In the genomic region with DNA sequence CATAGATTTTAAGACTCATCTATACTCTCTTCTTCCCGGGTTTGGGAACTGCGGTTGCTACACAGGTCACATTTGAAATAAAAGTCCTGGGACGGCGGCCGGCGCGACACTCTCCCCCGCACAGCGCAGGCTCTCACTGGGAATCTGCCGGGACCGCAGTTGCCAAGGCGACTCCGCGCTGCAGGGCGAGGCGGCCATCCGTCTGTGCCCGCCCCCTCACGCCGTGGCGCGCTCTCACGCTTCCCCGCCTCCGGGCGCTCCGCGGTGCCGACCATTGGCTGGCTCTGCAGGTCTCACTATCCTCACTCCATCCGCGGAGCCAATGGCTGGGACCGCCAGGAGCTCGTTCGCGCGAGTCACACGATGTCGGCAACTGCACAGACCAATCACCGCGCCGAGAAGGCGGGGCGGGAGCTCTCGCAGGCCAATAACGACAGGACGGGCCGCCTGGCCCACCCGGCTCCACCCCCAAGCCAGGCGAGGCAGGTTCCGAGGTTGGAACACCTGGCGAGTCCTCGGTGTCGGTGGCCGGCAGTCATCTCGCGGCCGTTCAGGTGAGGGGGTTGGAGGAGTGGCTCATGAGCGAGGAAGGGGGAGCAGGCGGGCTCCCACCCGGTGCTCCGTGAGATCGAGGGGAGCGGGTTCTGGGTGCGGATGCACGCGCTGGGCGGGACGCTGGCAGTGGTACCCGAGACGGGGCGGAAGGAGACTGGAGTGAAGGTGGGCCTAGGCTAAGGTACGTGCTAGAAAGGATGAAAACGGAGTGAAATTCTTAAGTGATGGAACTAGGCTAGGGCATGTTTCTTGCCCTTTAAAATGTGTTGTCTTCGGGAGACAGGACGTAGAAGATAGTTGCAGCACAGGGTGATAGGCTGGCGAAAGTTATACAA, we compare ENCODE assay signal across 8 cellular contexts. TPM values are rescaled to one million over a fixed set of nuclear protein-coding genes. Genes with fewer than 3 reads are reported as not detected.
A peak's percentile ranks its signal among the peaks of the same experiment; 100 is the strongest.
DNase-seq lines count a peak whose midpoint lies in the region; FAIRE-seq and TF ChIP-seq lines count a peak whose summit lies in the region.

Gene MSMO1, plus strand, starts transcription at position 459 of the 890 bp plus-strand sequence. CDS start 5,702 bp downstream, outside the sequence.

- no peak within 1 kb of the TSS for H4K8ac ChIP-seq in neuronal stem cell (ENCODE audit: low read depth, low read length)

- peaks cover 38% of the 10 kb centered on the region for H3K4me1 Mint-ChIP-seq in HFFc6 (ENCODE audit: low read depth)

- H3K36me3 Mint-ChIP-seq in HFFc6 (ENCODE audit: low read depth), result peaks cover 27% of the 10 kb centered on the region

- peaks cover 3 to 15% of the 10 kb centered on the region in 2 donors for H3K9me3 ChIP-seq in neuronal stem cell (replicated peaks in 1 of 2; ENCODE audit: control insufficient read depth in 2 of 2, insufficient read depth in 1 of 2, low read depth in 1 of 2, low read length in 2 of 2)

- H3K36me3 ChIP-seq in neuronal stem cell (replicated peaks in 1 of 2; ENCODE audit: control insufficient read depth in 2 of 2, insufficient read depth in 2 of 2, low read length in 2 of 2), result peaks cover 6 to 43% of the 10 kb centered on the region in 2 donors

- no peak within 1 kb of the TSS for H3K4me3 Mint-ChIP-seq in HFFc6

- DNase-seq in GM04504 (ENCODE audit: low read depth) (peak; percentile 98), HFFc6 (peak; percentile 100), NAMALWA (ENCODE audit: low spot score) (peak; percentile 99), SK-MEL-5 (ENCODE audit: low read depth, low spot score) (peak; percentile 99), frontal cortex (ENCODE audit: low spot score in 2 of 2) (peak; percentile 86 to 88), neuronal stem cell (ENCODE audit: low spot score) (peak; percentile 97)
- DNase-seq in activated naive CD4-positive, alpha-beta T cell treated with Interleukin-2 at 50 U/mL for 16 hours, result peak; percentile 99

- no peak within 1 kb of the TSS for H3K4ac ChIP-seq in neuronal stem cell (ENCODE audit: low read length)

- H3K4me2 ChIP-seq in neuronal stem cell (ENCODE audit: insufficient read depth, low read length, poor library complexity, severe bottlenecking), result peak within 1 kb of the TSS; percentile 58

- H3K23ac ChIP-seq in neuronal stem cell (ENCODE audit: low read depth, low read length, poor library complexity), result peak within 1 kb of the TSS; percentile 56

- no peaks in the 10 kb centered on the region for H3K79me1 ChIP-seq in neuronal stem cell (ENCODE audit: low read depth, low read length)

- H3K27ac Mint-ChIP-seq in HFFc6, result no peak within 1 kb of the TSS

- H3K14ac ChIP-seq in neuronal stem cell (ENCODE audit: low read length), result peak within 1 kb of the TSS; percentile 79

- H3K4me3 ChIP-seq in neuronal stem cell (ENCODE audit: low read length in 2 of 2), result peak within 1 kb of the TSS; percentile 77 to 99

- no peak within 1 kb of the TSS for H4K91ac ChIP-seq in neuronal stem cell (ENCODE audit: low read depth, low read length, poor library complexity)

- H2BK5ac ChIP-seq in neuronal stem cell (ENCODE audit: low read length), result peak within 1 kb of the TSS; percentile 95

- no peak within 1 kb of the TSS for H2BK15ac ChIP-seq in neuronal stem cell (ENCODE audit: low read length)

- H3K9ac ChIP-seq in neuronal stem cell (ENCODE audit: low read depth, low read length, poor library complexity), result peak within 1 kb of the TSS; percentile 88

- peaks cover 13% of the 10 kb centered on the region for H3K9me3 Mint-ChIP-seq in HFFc6

- peak within 1 kb of the TSS; percentile 27 for H2AK5ac ChIP-seq in neuronal stem cell (ENCODE audit: low read depth, low read length)

- H3K27ac ChIP-seq in neuronal stem cell (replicated peaks; ENCODE audit: low read length), result peak within 1 kb of the TSS; percentile 78

- H2BK12ac ChIP-seq in neuronal stem cell (ENCODE audit: low read length), result no peak within 1 kb of the TSS

- H2AFZ ChIP-seq in neuronal stem cell (ENCODE audit: low read length), result peak within 1 kb of the TSS; percentile 60

- H3K18ac ChIP-seq in neuronal stem cell (ENCODE audit: low read length), result peak within 1 kb of the TSS; percentile 97

- TF ChIP-seq CTCF in HFFc6 (IDR thresholded peaks at IDR 0.05), result no peak
- TF ChIP-seq CTCF in subcutaneous adipose tissue (IDR thresholded peaks at IDR 0.05; ENCODE audit: low read depth), result no peak

- no CpG with 5 or more reads among the region's 76 CpGs for WGBS in neuronal stem cell (ENCODE audit: extremely low coverage in 2 of 2, insufficient read length in 2 of 2, insufficient replicate concordance in 1 of 2), 2 donors

- H3K4me1 ChIP-seq in neuronal stem cell (ENCODE audit: control insufficient read depth in 2 of 2, insufficient read depth in 1 of 2, low read depth in 1 of 2, low read length in 2 of 2), result peaks cover 3 to 8% of the 10 kb centered on the region in 2 donors

- peak within 1 kb of the TSS; percentile 49 for H2BK120ac ChIP-seq in neuronal stem cell (ENCODE audit: low read depth, low read length)

- in situ Hi-C loops in SK-MEL-5 (cut with HindIII; ENCODE audit: low pct_unique_long_range_greater_than_20kb, low sequenced_read_pairs), result no loop called here

- no peaks in the 10 kb centered on the region for H3K27me3 Mint-ChIP-seq in HFFc6 (ENCODE audit: insufficient read depth)

- peaks cover 0 to 1% (median 0%) of the 10 kb centered on the region in 3 experiments for H3K27me3 ChIP-seq in neuronal stem cell (ENCODE audit: control insufficient read depth in 3 of 3, insufficient read depth in 3 of 3, low read depth in 1 of 3, low read length in 3 of 3)

- FAIRE-seq in frontal cortex (lab: Jason Lieb, UNC), result peak; percentile 97

RNA-seq across cellular contexts. Expression of gene MSMO1, which starts in this region (rescaled TPM):
- 10 to 100 TPM; 23.8 to 27.9 (median 25.6) TPM for total RNA-seq in HFFc6 (2021; fragmentation: NEBNext Ultra II Directional; extraction: Animal tissue kit (Norgen Biotek cat#: 25700))
- total RNA-seq in SK-MEL-5 (2014; rRNA removed; shearing (Covaris generic)), result 75.8 and 89.5 TPM in 2 replicates
- polyA plus RNA-seq in SK-MEL-5 (2015; cell fraction: cytosol; rRNA removed), result 38.5 and 41.2 TPM in 2 replicates
- 16.7 and 18.0 TPM in 2 replicates for polyA plus RNA-seq in SK-MEL-5 (2015; cell fraction: nucleus; rRNA removed)
- total RNA-seq in frontal cortex, result 705 TPM
- polyA plus RNA-seq in neuronal stem cell (2013, experiment 1 of 2), result 226 TPM
- 233 TPM for polyA plus RNA-seq in neuronal stem cell (2013, experiment 2 of 2)
- 10 to 100 TPM; 11.9 to 68.8 (median 22.0) TPM for total RNA-seq in subcutaneous adipose tissue

Comparison
In these comparisons a context has a peak if more than half of its experiments do, and no peak if none do; other contexts are left out.
1. Peak in every context shown above with its lines: DNase-seq, H3K4me3 ChIP-seq and H3K27ac ChIP-seq.